8 cellular contexts compared by ENCODE assay signal in genomic region chr1:165871311-165872067, GRCh38. TPM values are rescaled to one million over a fixed set of nuclear protein-coding genes. Genes with fewer than 3 reads are reported as not detected.
DNase-seq lines count a peak whose midpoint lies in the region; ATAC-seq and TF ChIP-seq lines count a peak whose summit lies in the region.

No MANE protein-coding gene starts in this region.

- peak; percentile 56 for TF ChIP-seq CTCF in CD14-positive monocyte (IDR thresholded peaks at IDR 0.05)

- peak overlapping the region; percentile 73 to 90 (median 87) for H3K27ac Mint-ChIP-seq in CD14-positive monocyte
- H3K27ac Mint-ChIP-seq in activated T-helper 17 cell treated with anti-CD3 and anti-CD28 coated beads, Interleukin-2, amount 50 U/mL, for 72 hours: peak overlapping the region; percentile 62

- H3K9me3 Mint-ChIP-seq in CD14-positive monocyte: peaks cover 0 to 2% (median 0%) of the 10 kb centered on the region in 7 donors
- H3K9me3 Mint-ChIP-seq in activated T-helper 17 cell treated with anti-CD3 and anti-CD28 coated beads, Interleukin-2, amount 50 U/mL, for 72 hours: no peaks in the 10 kb centered on the region

- peaks cover 0 to 6% of the 10 kb centered on the region in 2 donors for H3K36me3 Mint-ChIP-seq in CD14-positive monocyte
- no peaks in the 10 kb centered on the region for H3K36me3 Mint-ChIP-seq in activated T-helper 17 cell treated with anti-CD3 and anti-CD28 coated beads, Interleukin-2, amount 50 U/mL, for 72 hours (ENCODE audit: low read depth)

- H3K27me3 Mint-ChIP-seq in CD14-positive monocyte (ENCODE audit: low read depth in 3 of 3): peaks cover 0 to 3% (median 0%) of the 10 kb centered on the region in 3 donors
- no peaks in the 10 kb centered on the region for H3K27me3 Mint-ChIP-seq in activated T-helper 17 cell treated with anti-CD3 and anti-CD28 coated beads, Interleukin-2, amount 50 U/mL, for 72 hours

- H3K4me3 Mint-ChIP-seq in CD14-positive monocyte: peak overlapping the region; percentile 25 to 73
- H3K4me3 Mint-ChIP-seq in activated T-helper 17 cell treated with anti-CD3 and anti-CD28 coated beads, Interleukin-2, amount 50 U/mL, for 72 hours: peak overlapping the region; percentile 35

- peak; percentile 79 for ATAC-seq in GM19023 (IDR thresholded peaks at IDR 0.05; ENCODE audit: unreplicated experiment)
- ATAC-seq in HG03108 (IDR thresholded peaks at IDR 0.05; ENCODE audit: unreplicated experiment): peak; percentile 81
- peak; percentile 87 for ATAC-seq in activated T-helper 17 cell treated with anti-CD3 and anti-CD28 coated beads, Interleukin-2, amount 50 U/mL, for 72 hours (replicated peaks)
- ATAC-seq in left ventricle myocardium superior: peak; percentile 85

- DNase-seq in CD14-positive monocyte (ENCODE audit: low spot score) (peak; percentile 73), RPMI8226 (peak; percentile 52), left ventricle myocardium superior (peak; percentile 56), NCI-H446 treated with DMSO at 0.1 percent for 48 hours (lab: John Stamatoyannopoulos, UW) (no peak)
- peak; percentile 8 for DNase-seq in stimulated activated CD8-positive, alpha-beta memory T cell treated with anti-CD3 and anti-CD28 coated beads, Interleukin-15, amount 100 ng/mL, for 1 hour (ENCODE audit: low read depth)

- peaks cover 41% of the 10 kb centered on the region for H3K4me1 Mint-ChIP-seq in CD14-positive monocyte
- H3K4me1 Mint-ChIP-seq in activated T-helper 17 cell treated with anti-CD3 and anti-CD28 coated beads, Interleukin-2, amount 50 U/mL, for 72 hours: peaks cover 24% of the 10 kb centered on the region

- intact Hi-C loops in CD14-positive monocyte (cut with micrococcal nuclease) (loop anchor here (5.0 to 10.0 kb wide), 2 partner anchors 44 to 47 kb away; partner anchors contain the start of gene UCK2 (in 2 of the 2)), left ventricle myocardium superior (cut with micrococcal nuclease) (no loop called here)

RNA-seq across cellular contexts. Expression of gene UCK2, which starts 44.1 kb away (rescaled TPM):
- polyA plus RNA-seq in CD14-positive monocyte: 10 to 100 TPM; 12.8 to 15.4 TPM
- 10 to 100 TPM; 30.7 to 74.2 TPM for total RNA-seq in activated T-helper 17 cell treated with anti-CD3 and anti-CD28 coated beads, Interleukin-2, amount 50 U/mL, for 72 hours
- 5.9 TPM for total RNA-seq in left ventricle myocardium superior
